ENCODE assay signal across 12 cellular contexts in genomic region chr15:62021991-62022600, GRCh38. TPM values are rescaled to one million over a fixed set of nuclear protein-coding genes. Genes with fewer than 3 reads are reported as not detected.
DNase-seq lines count a peak whose midpoint lies in the region; ATAC-seq and TF ChIP-seq lines count a peak whose summit lies in the region.
"Had no signal": no experiment of that assay in that cellular context is flagged by ENCODE, and none has a peak within 500 bp of the region (broad histone marks: within the 10 kb centered on the region; RNA-seq: fewer than 3 reads in every experiment).

No MANE protein-coding gene starts in this region.

- H3K36me3 ChIP-seq in PC-3 (ENCODE audit: low read depth, low read length) (no peaks in the 10 kb centered on the region), osteoblast (ENCODE audit: insufficient read depth, low read length) (peaks cover 4% of the 10 kb centered on the region)

- DNase-seq in AG04450 (ENCODE audit: low read depth, low spot score) (no peak), PC-3 (peak; percentile 36), fibroblast of mammary gland (ENCODE audit: low read depth) (peak; percentile 8), osteoblast (ENCODE audit: insufficient read length, low spot score, missing footprints) (no peak), GM10248 (ENCODE audit: extremely low spot score) (no peak)
- DNase-seq in activated effector memory CD4-positive, alpha-beta T cell treated with Interleukin-2 at 50 U/mL for 16 hours = no peak
- DNase-seq: cerebellar nuclear complex, DMS153, NCI-H1092 had no signal

- POLR2A ChIA-PET in AG04450 (lab: Yijun Ruan, JAX) = no interaction called here
- POLR2A ChIA-PET in PC-3 (lab: Charles Lee; ENCODE audit: unreplicated experiment) = no interaction called here
- POLR2A ChIA-PET in GM10248 (lab: Yijun Ruan, JAX) = no interaction called here

- H3K27me3 ChIP-seq in AG04450 (ENCODE audit: control insufficient read depth, insufficient read depth, low read length) = no peaks in the 10 kb centered on the region
- no peaks in the 10 kb centered on the region for H3K27me3 ChIP-seq in PC-3 (ENCODE audit: low read length)
- H3K27me3 ChIP-seq in osteoblast (ENCODE audit: insufficient read depth, low read length) = no peaks in the 10 kb centered on the region

- no peaks in the 10 kb centered on the region for H3K9me2 ChIP-seq in PC-3 (replicated peaks; ENCODE audit: low read length)

- H2AFZ ChIP-seq in PC-3 (ENCODE audit: low read length) (no peak overlapping the region), osteoblast (ENCODE audit: low read length) (no peak overlapping the region)

- no peaks in the 10 kb centered on the region for H3F3A ChIP-seq in PC-3 (ENCODE audit: low read length, unreplicated experiment)

- BruUV-seq in PC-3 (replicated peaks; lab: Mats Ljungman, UMichigan) = no TSS peak

- H3K79me2 ChIP-seq in PC-3 (ENCODE audit: low read length) (no peaks in the 10 kb centered on the region), osteoblast (ENCODE audit: insufficient read depth, low read length) (no peaks in the 10 kb centered on the region)

- H3K27ac ChIP-seq in AG04450 (ENCODE audit: low read depth, low read length) (no peak overlapping the region), PC-3 (ENCODE audit: low read length) (no peak overlapping the region), osteoblast (ENCODE audit: low read depth, low read length) (no peak overlapping the region)

- no peaks in the 10 kb centered on the region for H4K20me1 ChIP-seq in PC-3 (ENCODE audit: low read length)
- no peaks in the 10 kb centered on the region for H4K20me1 ChIP-seq in osteoblast (ENCODE audit: insufficient read depth, low read length)

- no peak overlapping the region for H3K4me2 ChIP-seq in PC-3 (ENCODE audit: low read length)
- no peak overlapping the region for H3K4me2 ChIP-seq in osteoblast (ENCODE audit: insufficient read depth, low read length)

- intact Hi-C loops in PC-3 (cut with micrococcal nuclease) = no loop called here

- H3K9me3 ChIP-seq in AG04450 (ENCODE audit: control insufficient read depth, insufficient read depth, low read length) (no peaks in the 10 kb centered on the region), PC-3 (ENCODE audit: low read length) (no peaks in the 10 kb centered on the region), osteoblast (ENCODE audit: low read depth, low read length) (no peaks in the 10 kb centered on the region)

- TF ChIP-seq CTCF in AG04450 (IDR thresholded peaks at IDR 0.05; ENCODE audit: low read depth, low read length) (peak; percentile 37), GM12873 (IDR thresholded peaks at IDR 0.05; ENCODE audit: insufficient read depth, low read depth, low read length, missing control alignments) (peak; percentile 39), PC-3 (conservative IDR thresholded peaks at IDR 0.05; ENCODE audit: low read depth, low read length) (peak; percentile 62), fibroblast of mammary gland (conservative IDR thresholded peaks at IDR 0.05; ENCODE audit: control insufficient read depth, insufficient read depth, low read depth, low read length) (peak; percentile 39), osteoblast (IDR thresholded peaks at IDR 0.05; ENCODE audit: extremely low read depth, low read depth, low read length) (no peak), GM10248 (IDR thresholded peaks at IDR 0.05; ENCODE audit: control extremely low read depth, extremely low read depth, low read depth, missing control alignments) (no peak)

- ATAC-seq in PC-3 (no peak; the same call in 1 of the 2 replicates), GM21381 (IDR thresholded peaks at IDR 0.05; ENCODE audit: unreplicated experiment) (no peak)

- H3K4me3 ChIP-seq in AG04450 (ENCODE audit: low read depth, low read length) = no peak overlapping the region
- H3K4me3 ChIP-seq in PC-3 (ENCODE audit: low read length) = no peak overlapping the region
- H3K4me3 ChIP-seq in fibroblast of mammary gland (ENCODE audit: control insufficient read depth, low read depth, low read length) = no peak overlapping the region
- H3K4me3 ChIP-seq in osteoblast (ENCODE audit: insufficient read depth, low read length) = no peak overlapping the region

- CTCF ChIA-PET in AG04450 (lab: Charles Lee) (interaction anchor here (1.0 kb wide), 1 partner anchor 188 kb away, joined by 4 read pairs; no protein-coding TSS in a partner anchor), PC-3 (lab: Charles Lee) (no interaction called here), GM10248 (lab: Yijun Ruan, JAX) (interaction anchor here (0.8 to 1.2 kb wide), 3 partner anchors 15 to 115 kb away, joined by 3 read pairs; no protein-coding TSS in a partner anchor)

- no peak overlapping the region for H3K9ac ChIP-seq in PC-3 (ENCODE audit: low read length)

- H3K4me1 ChIP-seq in PC-3 (ENCODE audit: insufficient read depth, low read length) (no peaks in the 10 kb centered on the region), osteoblast (ENCODE audit: insufficient read depth, low read length) (no peaks in the 10 kb centered on the region)

RNA-seq across cellular contexts. Expression of gene VPS13C, which starts 38.2 kb away (rescaled TPM):
- polyA plus RNA-seq in AG04450 (2011; rRNA removed) = 17.8 and 18.4 TPM in 2 replicates
- polyA minus RNA-seq in AG04450 (2011; rRNA and poly(A)+ RNA removed) = 54.0 and 107 TPM in 2 replicates
- total RNA-seq in PC-3 (2014; rRNA removed) (11.3 and 11.4 TPM in 2 replicates), osteoblast (117 and 142 TPM in 2 replicates)

RNA-seq across cellular contexts. Expression of gene C2CD4A, which starts 44.7 kb away (rescaled TPM):
- not detected in 2 replicates for polyA plus RNA-seq in AG04450 (2011; rRNA removed)
- not detected in 2 replicates for polyA minus RNA-seq in AG04450 (2011; rRNA and poly(A)+ RNA removed)
- total RNA-seq in PC-3 (2014; rRNA removed) = 0.11 and 0.52 TPM in 2 replicates
- total RNA-seq in osteoblast = under 0.01 TPM in 1 of 2 replicates, not detected in the other
- total RNA-seq: mesenteric fat pad had no signal

Comparison
In these comparisons a context has a peak if more than half of its experiments do, and no peak if none do; other contexts are left out.
1. DNase-seq: peak in PC-3 (single experiment) and fibroblast of mammary gland (single experiment); none in AG04450 (single experiment), activated effector memory CD4-positive, alpha-beta T cell treated with Interleukin-2 at 50 U/mL for 16 hours (single experiment), osteoblast (single experiment) and GM10248 (single experiment).
2. CTCF ChIP-seq: peak in AG04450 (single experiment), GM12873 (single experiment), PC-3 (single experiment) and fibroblast of mammary gland (single experiment); none in osteoblast (single experiment) and GM10248 (single experiment).